1 cellular context compared by ENCODE assay signal in the genomic region with DNA sequence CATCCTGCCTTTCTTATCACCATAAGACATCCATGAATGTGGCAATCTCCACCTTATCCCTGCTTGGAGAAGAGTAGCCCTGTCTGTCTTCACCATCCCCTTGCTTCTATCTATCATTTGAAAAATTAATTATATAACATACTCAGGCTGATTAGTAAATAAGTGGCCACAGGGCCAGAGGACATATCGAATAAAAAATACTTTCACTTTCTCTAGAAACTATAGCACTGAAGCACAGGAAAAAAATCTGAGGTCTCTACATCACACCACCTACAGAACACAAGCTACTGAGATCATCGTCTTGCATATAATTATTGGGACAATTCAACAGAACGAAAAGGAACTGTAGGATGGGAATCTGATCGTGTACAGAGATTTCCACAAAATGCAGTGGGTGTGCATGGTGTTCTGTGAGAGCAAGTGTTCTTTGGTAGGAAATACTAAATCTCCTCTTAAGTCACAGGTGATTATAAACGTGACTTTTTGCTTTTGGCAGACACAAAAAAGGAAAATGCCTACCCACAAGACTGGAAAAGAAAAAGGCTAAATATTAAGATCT.
TF ChIP-seq lines count a peak whose summit lies in the region.

No MANE protein-coding gene starts in this region.

TF ChIP-seq in A549, 52 proteins besides CTCF, POLR2A, EP300 and RAD21 (continued from another document):
- TF ChIP-seq ZSCAN20 (CRISPR knock-in tag; IDR thresholded peaks at IDR 0.05) (no peak), POLR2AphosphoS2 (conservative IDR thresholded peaks at IDR 0.05; ENCODE audit: low read length) (no peak), RFX5 (IDR thresholded peaks at IDR 0.05) (no peak), SMC3 (IDR thresholded peaks at IDR 0.05) (no peak), HEYL (CRISPR knock-in tag; IDR thresholded peaks at IDR 0.05) (no peak), MAZ (IDR thresholded peaks at IDR 0.05; ENCODE audit: borderline replicate concordance, low read depth, low read length) (no peak)
- TF ChIP-seq, protein P1, sequence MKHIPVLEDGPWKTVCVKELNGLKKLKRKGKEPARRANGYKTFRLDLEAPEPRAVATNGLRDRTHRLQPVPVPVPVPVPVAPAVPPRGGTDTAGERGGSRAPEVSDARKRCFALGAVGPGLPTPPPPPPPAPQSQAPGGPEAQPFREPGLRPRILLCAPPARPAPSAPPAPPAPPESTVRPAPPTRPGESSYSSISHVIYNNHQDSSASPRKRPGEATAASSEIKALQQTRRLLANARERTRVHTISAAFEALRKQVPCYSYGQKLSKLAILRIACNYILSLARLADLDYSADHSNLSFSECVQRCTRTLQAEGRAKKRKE (CRISPR knock-in tag; IDR thresholded peaks at IDR 0.05; ENCODE audit: low read depth) = no peak
